In genomic region chr1:156113263-156114004, GRCh38 we compare ENCODE assay signal across 8 cellular contexts. TPM values are rescaled to one million over a fixed set of nuclear protein-coding genes. Genes with fewer than 3 reads are reported as not detected.
DNase-seq lines count a peak whose midpoint lies in the region; ATAC-seq and TF ChIP-seq lines count a peak whose summit lies in the region.

No MANE protein-coding gene starts in this region.

- H3K9me3 ChIP-seq in testis: no peaks in the 10 kb centered on the region

- intact Hi-C loops in testis (cut with DNase I; ENCODE audit: low total_unique reads): no loop called here

- no peak overlapping the region for H3K27ac Mint-ChIP-seq in activated CD4-positive, alpha-beta T cell treated with anti-CD3 and anti-CD28 coated beads, Interleukin-2, amount 10 ng/mL, durations not matched to agents 7 days and 5 days
- H3K27ac Mint-ChIP-seq in brain (peak overlapping the region; percentile 80 to 99 (median 92)), memory B cell (peak overlapping the region; percentile 98)

- peaks cover 43% of the 10 kb centered on the region for H3K27me3 Mint-ChIP-seq in activated CD4-positive, alpha-beta T cell treated with anti-CD3 and anti-CD28 coated beads, Interleukin-2, amount 10 ng/mL, durations not matched to agents 7 days and 5 days
- peaks cover 4% of the 10 kb centered on the region for H3K27me3 Mint-ChIP-seq in brain
- H3K27me3 Mint-ChIP-seq in memory B cell: peaks cover 10% of the 10 kb centered on the region

- TF ChIP-seq POLR2A in testis (IDR thresholded peaks at IDR 0.05): no peak

- H3K36me3 Mint-ChIP-seq in activated CD4-positive, alpha-beta T cell treated with anti-CD3 and anti-CD28 coated beads, Interleukin-2, amount 10 ng/mL, durations not matched to agents 7 days and 5 days (ENCODE audit: low read depth): no peaks in the 10 kb centered on the region
- H3K36me3 Mint-ChIP-seq in brain (peaks cover 21% of the 10 kb centered on the region), memory B cell (no peaks in the 10 kb centered on the region)

- H3K27ac ChIP-seq in testis: peak overlapping the region in 1 of 2 donors; percentile 98

- no peaks in the 10 kb centered on the region for H3K9me3 Mint-ChIP-seq in activated CD4-positive, alpha-beta T cell treated with anti-CD3 and anti-CD28 coated beads, Interleukin-2, amount 10 ng/mL, durations not matched to agents 7 days and 5 days
- H3K9me3 Mint-ChIP-seq in brain (no peaks in the 10 kb centered on the region), memory B cell (no peaks in the 10 kb centered on the region)

- POLR2A ChIA-PET in activated CD4-positive, alpha-beta T cell treated with anti-CD3 and anti-CD28 coated beads, Interleukin-2, amount 10 ng/mL, durations not matched to agents 7 days and 5 days (lab: Charles Lee): no interaction called here

- peaks cover 30% of the 10 kb centered on the region for H3K4me1 Mint-ChIP-seq in activated CD4-positive, alpha-beta T cell treated with anti-CD3 and anti-CD28 coated beads, Interleukin-2, amount 10 ng/mL, durations not matched to agents 7 days and 5 days
- H3K4me1 Mint-ChIP-seq in brain: peaks cover 62% of the 10 kb centered on the region
- peaks cover 24% of the 10 kb centered on the region for H3K4me1 Mint-ChIP-seq in memory B cell

- H3K4me1 ChIP-seq in testis: peaks cover 39% of the 10 kb centered on the region

- no peaks in the 10 kb centered on the region for H3K27me3 ChIP-seq in testis

- no peak for TF ChIP-seq CTCF in brain (conservative IDR thresholded peaks at IDR 0.05)
- no peak for TF ChIP-seq CTCF in testis (IDR thresholded peaks at IDR 0.05)

- 48% methylated on average over 4 of the region's 4 CpGs for WGBS in testis, 2 donors

- CTCF ChIA-PET in activated CD4-positive, alpha-beta T cell treated with anti-CD3 and anti-CD28 coated beads, Interleukin-2, amount 10 ng/mL, durations not matched to agents 7 days and 5 days (lab: Charles Lee): interaction anchor here (0.6 to 25.5 kb wide), 8 partner anchors 10 to 255 kb away, joined by 3 to 645 read pairs (median 4); no protein-coding TSS in a partner anchor

- no peak for ATAC-seq in memory B cell (ENCODE audit: low read depth)
- no peak for ATAC-seq in GM21381 (IDR thresholded peaks at IDR 0.05; ENCODE audit: unreplicated experiment)
- ATAC-seq in GM21528 (IDR thresholded peaks at IDR 0.05; ENCODE audit: low FRiP score, unreplicated experiment): no peak

- no peaks in the 10 kb centered on the region for H3K36me3 ChIP-seq in testis (ENCODE audit: low read depth, missing control alignments)

- peak overlapping the region; percentile 78 for H3K4me3 Mint-ChIP-seq in activated CD4-positive, alpha-beta T cell treated with anti-CD3 and anti-CD28 coated beads, Interleukin-2, amount 10 ng/mL, durations not matched to agents 7 days and 5 days
- H3K4me3 Mint-ChIP-seq in brain: peak overlapping the region; percentile 83 to 95 (median 90)
- no peak overlapping the region for H3K4me3 Mint-ChIP-seq in memory B cell

- no peak for DNase-seq in activated CD4-positive, alpha-beta T cell treated with anti-CD3 and anti-CD28 coated beads, Interleukin-2, amount 10 ng/mL, durations not matched to agents 7 days and 5 days
- DNase-seq in activated CD4-positive, alpha-beta T cell treated with anti-CD3 and anti-CD28 coated beads, Interleukin-2, amount 50 U/mL, for 4 hours: no peak
- no peak for DNase-seq in memory B cell (ENCODE audit: low spot score in 2 of 2)
- DNase-seq in testis: peak; percentile 18
- DNase-seq in CD1c-positive myeloid dendritic cell (ENCODE audit: extremely low spot score): no peak

- H3K4me3 ChIP-seq in testis: no peak overlapping the region

RNA-seq across cellular contexts. Expression of gene LMNA, which starts 1.1 kb away (rescaled TPM):
- total RNA-seq in activated CD4-positive, alpha-beta T cell treated with anti-CD3 and anti-CD28 coated beads, Interleukin-2, amount 10 ng/mL, durations not matched to agents 7 days and 5 days: 10 to 100 TPM; 38.3 to 43.5 TPM
- polyA plus RNA-seq in brain (ENCODE audit: insufficient read depth, low read depth, low replicate concordance) (55.1 TPM), testis (ENCODE audit: insufficient read depth, low read depth, low replicate concordance) (189 TPM)
- 100 to 1,000 TPM; 162 to 219 TPM for total RNA-seq in testis

RNA-seq across cellular contexts. Expression of gene MEX3A, which starts 31.2 kb away (rescaled TPM):
- total RNA-seq in activated CD4-positive, alpha-beta T cell treated with anti-CD3 and anti-CD28 coated beads, Interleukin-2, amount 10 ng/mL, durations not matched to agents 7 days and 5 days: under 1 TPM; 0.02 to 0.05 TPM
- polyA plus RNA-seq in brain (ENCODE audit: insufficient read depth, low read depth, low replicate concordance): 91.7 TPM
- 1 to 10 TPM; 2.4 to 3.0 TPM for total RNA-seq in testis
- polyA plus RNA-seq in testis (ENCODE audit: insufficient read depth, low read depth, low replicate concordance): 0.87 TPM

RNA-seq across cellular contexts. Expression of gene SEMA4A, which starts 40.0 kb away (rescaled TPM):
- 10 to 100 TPM; 35.3 to 37.8 TPM for total RNA-seq in activated CD4-positive, alpha-beta T cell treated with anti-CD3 and anti-CD28 coated beads, Interleukin-2, amount 10 ng/mL, durations not matched to agents 7 days and 5 days
- 6.6 TPM for polyA plus RNA-seq in brain (ENCODE audit: insufficient read depth, low read depth, low replicate concordance)
- total RNA-seq in testis: 1 to 10 TPM; 4.8 to 8.0 TPM
- 7.7 TPM for polyA plus RNA-seq in testis (ENCODE audit: insufficient read depth, low read depth, low replicate concordance)

RNA-seq across cellular contexts. Expression of gene RAB25, which starts 52.5 kb away (rescaled TPM):
- total RNA-seq in activated CD4-positive, alpha-beta T cell treated with anti-CD3 and anti-CD28 coated beads, Interleukin-2, amount 10 ng/mL, durations not matched to agents 7 days and 5 days: under 1 TPM in 1 of 2 experiments, not detected in 1; 0.50 TPM
- polyA plus RNA-seq in brain (ENCODE audit: insufficient read depth, low read depth, low replicate concordance): 113 TPM
- 1 to 10 TPM; 1.2 to 2.0 TPM for total RNA-seq in testis
- 2.1 TPM for polyA plus RNA-seq in testis (ENCODE audit: insufficient read depth, low read depth, low replicate concordance)

RNA-seq across cellular contexts. Expression of gene LAMTOR2, which starts 58.9 kb away (rescaled TPM):
- total RNA-seq in activated CD4-positive, alpha-beta T cell treated with anti-CD3 and anti-CD28 coated beads, Interleukin-2, amount 10 ng/mL, durations not matched to agents 7 days and 5 days: 10 to 100 TPM; 41.3 to 61.0 TPM
- polyA plus RNA-seq in brain (ENCODE audit: insufficient read depth, low read depth, low replicate concordance) (126 TPM), testis (ENCODE audit: insufficient read depth, low read depth, low replicate concordance) (55.5 TPM)
- total RNA-seq in testis: 10 to 100 TPM; 47.6 to 50.4 TPM

Comparison
In these comparisons a context has a peak if more than half of its experiments do, and no peak if none do; other contexts are left out.
1. RNA of gene SEMA4A, which starts 40.0 kb away (total RNA-seq): 35.3 to 37.8 TPM in activated CD4-positive, alpha-beta T cell treated with anti-CD3 and anti-CD28 coated beads, Interleukin-2, amount 10 ng/mL, durations not matched to agents 7 days and 5 days; 4.8 to 8.0 TPM in testis; every median in the first group is over 4 times any median in the second.